20 cellular contexts compared by ENCODE assay signal in genomic region chr9:106829666-106830408, GRCh38. TPM values are rescaled to one million over a fixed set of nuclear protein-coding genes. Genes with fewer than 3 reads are reported as not detected.
A peak's percentile ranks its signal among the peaks of the same experiment; 100 is the strongest.
DNase-seq lines count a peak whose midpoint lies in the region; ATAC-seq, FAIRE-seq and TF ChIP-seq lines count a peak whose summit lies in the region.
"Had no signal": no experiment of that assay in that cellular context is flagged by ENCODE, and none has a peak within 500 bp of the region (broad histone marks: within the 10 kb centered on the region; RNA-seq: fewer than 3 reads in every experiment).

No MANE protein-coding gene starts in this region.

- 54 to 80% methylated on average over 2 of the region's 2 CpGs for WGBS in sigmoid colon, 2 donors

- H3K27ac ChIP-seq in sigmoid colon: peak overlapping the region; percentile 62 to 87 (median 79)
- H3K27ac ChIP-seq: foreskin keratinocyte, HL-60, parathyroid adenoma, RWPE1, spleen had no signal

- no peak for TF ChIP-seq CTCF in sigmoid colon (IDR thresholded peaks at IDR 0.05)

- no peaks in the 10 kb centered on the region for H3K27me3 ChIP-seq in sigmoid colon
- H3K27me3 ChIP-seq: foreskin keratinocyte, spleen had no signal

- H3K4me1 ChIP-seq in sigmoid colon: peaks cover 0 to 23% (median 15%) of the 10 kb centered on the region in 4 donors
- H3K4me1 ChIP-seq: foreskin keratinocyte, parathyroid adenoma, spleen had no signal

- no peaks in the 10 kb centered on the region for H3K9me3 ChIP-seq in sigmoid colon

- DNase-seq in H54 (ENCODE audit: insufficient read length, low spot score) (no peak), dermis microvascular lymphatic vessel endothelial cell (ENCODE audit: low read depth in 2 of 2) (peak; percentile 38 to 75), iPS-NIHi11 (ENCODE audit: low spot score) (peak; percentile 5), sigmoid colon (no peak), SHP77 (lab: John Stamatoyannopoulos, UW) (no peak), GF-D8 (lab: John Stamatoyannopoulos, UW) (no peak), NOMO-1 treated with dmso at 0.1 percent for 144 hours (lab: John Stamatoyannopoulos, UW; ENCODE audit: unreplicated experiment) (no peak)
- DNase-seq: activated CD4-positive, alpha-beta T cell treated with anti-CD3 and anti-CD28 coated beads for 1 hour; MM.1S; NCI-H146; spleen had no signal

- H3K4me3 ChIP-seq in sigmoid colon: no peak overlapping the region
- H3K4me3 ChIP-seq: GM12878, spleen had no signal

- intact Hi-C loops in sigmoid colon (cut with DNase I): no loop called here

- peak; percentile 82 for FAIRE-seq in H54 (lab: Jason Lieb, UNC)
- FAIRE-seq: colon, GM12878 had no signal

- H3K36me3 ChIP-seq in sigmoid colon: no peaks in the 10 kb centered on the region
- H3K36me3 ChIP-seq: spleen had no signal

- TF ChIP-seq POLR2A in H54 (IDR thresholded peaks at IDR 0.05; ENCODE audit: low read depth, low read length) (no peak), sigmoid colon (IDR thresholded peaks at IDR 0.05) (no peak)

- ATAC-seq in HG03378 (IDR thresholded peaks at IDR 0.05; ENCODE audit: unreplicated experiment): no peak
- ATAC-seq: foreskin keratinocyte, HCT116, left lobe of liver had no signal

- no peak for TF ChIP-seq EP300 in sigmoid colon (IDR thresholded peaks at IDR 0.05)

RNA-seq across cellular contexts. Expression of gene ZNF462, which starts 33.1 kb away (rescaled TPM):
- 4.6 and 4.9 TPM in 2 replicates for total RNA-seq in dermis microvascular lymphatic vessel endothelial cell
- total RNA-seq in sigmoid colon: 10 to 100 TPM; 21.7 to 33.8 (median 25.6) TPM
- polyA plus RNA-seq in sigmoid colon: 1 to 10 TPM in 2 of 3 donors, under 1 TPM in 1; 0.60 to 6.2 (median 2.5) TPM

Comparison
In these comparisons a context has a peak if more than half of its experiments do, and no peak if none do; other contexts are left out.
1. DNase-seq: peak in dermis microvascular lymphatic vessel endothelial cell (2 of 2) and iPS-NIHi11 (single experiment); none in H54 (single experiment), sigmoid colon (single experiment), SHP77 (0 of 2), GF-D8 (single experiment) and NOMO-1 treated with dmso at 0.1 percent for 144 hours (single experiment).